ENCODE assay signal across 10 cellular contexts in genomic region chr10:46546591-46547330, GRCh38. TPM values are rescaled to one million over a fixed set of nuclear protein-coding genes. Genes with fewer than 3 reads are reported as not detected.
DNase-seq lines count a peak whose midpoint lies in the region; ATAC-seq and TF ChIP-seq lines count a peak whose summit lies in the region.
"Had no signal": no experiment of that assay in that cellular context is flagged by ENCODE, and none has a peak within 500 bp of the region (broad histone marks: within the 10 kb centered on the region; RNA-seq: fewer than 3 reads in every experiment).

No MANE protein-coding gene starts in this region.

- no peak overlapping the region for H2AFZ ChIP-seq in neural progenitor cell (replicated peaks)

- peak; percentile 63 for DNase-seq in activated effector memory CD4-positive, alpha-beta T cell treated with anti-CD3 and anti-CD28 coated beads, Interleukin-2, amount 50 U/mL, for 16 hours
- no peak for DNase-seq in activated effector memory CD4-positive, alpha-beta T cell treated with Interleukin-2 at 50 U/mL for 16 hours
- peak; percentile 51 for DNase-seq in activated CD8-positive, alpha-beta memory T cell treated with anti-CD3 and anti-CD28 coated beads, Interleukin-2, amount 50 U/mL, for 48 hours
- DNase-seq in left lung (peak; percentile 89 to 90), testis (peak; percentile 13), neural progenitor cell (ENCODE audit: low spot score) (no peak), epidermal melanocyte (ENCODE audit: insufficient read length, low spot score) (no peak), SIG-M5 treated with dmso at 0.1 percent for 504 hours (lab: John Stamatoyannopoulos, UW; ENCODE audit: unreplicated experiment) (no peak)
- DNase-seq: NCI-H1930 had no signal

- peaks cover 8% of the 10 kb centered on the region for H3F3A ChIP-seq in neural progenitor cell (ENCODE audit: low read depth)

- no peaks in the 10 kb centered on the region for H4K20me1 ChIP-seq in neural progenitor cell (ENCODE audit: low read depth)

- H3K27me3 ChIP-seq in left lung: peaks cover 0 to 6% of the 10 kb centered on the region in 2 donors
- H3K27me3 ChIP-seq in testis: no peaks in the 10 kb centered on the region
- no peaks in the 10 kb centered on the region for H3K27me3 ChIP-seq in neural progenitor cell
- H3K27me3 ChIP-seq: cardiac muscle cell had no signal

- 81 to 85% methylated on average over 9 of the region's 9 CpGs for WGBS in testis, 2 donors

- H3K9me3 ChIP-seq in left lung (no peaks in the 10 kb centered on the region), testis (no peaks in the 10 kb centered on the region), neural progenitor cell (ENCODE audit: low read depth) (no peaks in the 10 kb centered on the region)

- H3K79me2 ChIP-seq in neural progenitor cell (ENCODE audit: low read depth): no peaks in the 10 kb centered on the region

- H3K27me3 Mint-ChIP-seq in neural progenitor cell (ENCODE audit: insufficient read depth, low read depth): peaks cover 15% of the 10 kb centered on the region

- H3K27ac ChIP-seq in left lung (peak overlapping the region in 1 of 2 donors; percentile 22), testis (no peak overlapping the region), neural progenitor cell (no peak overlapping the region)
- H3K27ac ChIP-seq: cardiac muscle cell had no signal

- TF ChIP-seq CTCF in left lung (IDR thresholded peaks at IDR 0.05) (no peak), testis (IDR thresholded peaks at IDR 0.05) (no peak), neural progenitor cell (IDR thresholded peaks at IDR 0.05) (no peak)

- no peak overlapping the region for H3K4me3 Mint-ChIP-seq in neural progenitor cell

- H3K4me1 Mint-ChIP-seq in neural progenitor cell: peaks cover 9% of the 10 kb centered on the region

- no peaks in the 10 kb centered on the region for H3K36me3 Mint-ChIP-seq in neural progenitor cell

- H3K4me1 ChIP-seq in left lung: no peaks in the 10 kb centered on the region
- no peaks in the 10 kb centered on the region for H3K4me1 ChIP-seq in testis
- H3K4me1 ChIP-seq in neural progenitor cell: peaks cover 18% of the 10 kb centered on the region

- no peaks in the 10 kb centered on the region for H3K9me3 Mint-ChIP-seq in neural progenitor cell

- no peak for TF ChIP-seq POLR2A in testis (IDR thresholded peaks at IDR 0.05)

- no peak overlapping the region for H3K9ac ChIP-seq in neural progenitor cell

- intact Hi-C loops in left lung (cut with DNase I) (no loop called here), testis (cut with DNase I; ENCODE audit: low total_unique reads) (no loop called here)

- H3K4me3 ChIP-seq in left lung (no peak overlapping the region), testis (no peak overlapping the region), neural progenitor cell (no peak overlapping the region)
- H3K4me3 ChIP-seq: cardiac muscle cell had no signal

- no peak overlapping the region for H3K27ac Mint-ChIP-seq in neural progenitor cell

- H3K36me3 ChIP-seq in left lung (peaks cover 0 to 4% of the 10 kb centered on the region in 2 donors), testis (ENCODE audit: low read depth, missing control alignments) (no peaks in the 10 kb centered on the region), neural progenitor cell (no peaks in the 10 kb centered on the region)
- H3K36me3 ChIP-seq: cardiac muscle cell had no signal

- no peak overlapping the region for H3K4me2 ChIP-seq in neural progenitor cell

- peak; percentile 73 for ATAC-seq in left lung

RNA-seq across cellular contexts. Expression of gene GPRIN2, which starts 9.7 kb away (rescaled TPM):
- total RNA-seq in left lung: 10 to 100 TPM; 20.2 to 39.8 TPM
- total RNA-seq in testis: 1 to 10 TPM; 4.3 to 4.9 TPM
- polyA plus RNA-seq in testis (ENCODE audit: insufficient read depth, low read depth, low replicate concordance): 5.7 TPM
- 6.9 and 18.1 TPM in 2 replicates for total RNA-seq in neural progenitor cell (ENCODE audit: low replicate concordance)

RNA-seq across cellular contexts. Expression of gene SYT15, which starts 32.2 kb away (rescaled TPM):
- total RNA-seq in left lung (10 to 100 TPM; 20.1 to 30.9 TPM), testis (1 to 10 TPM; 1.7 to 3.6 TPM), neural progenitor cell (ENCODE audit: low replicate concordance) (0.15 and 0.17 TPM in 2 replicates)
- 2.1 TPM for polyA plus RNA-seq in testis (ENCODE audit: insufficient read depth, low read depth, low replicate concordance)

Comparison
In these comparisons a context has a peak if more than half of its experiments do, and no peak if none do; other contexts are left out.
1. DNase-seq: peak in activated effector memory CD4-positive, alpha-beta T cell treated with anti-CD3 and anti-CD28 coated beads, Interleukin-2, amount 50 U/mL, for 16 hours (single experiment), activated CD8-positive, alpha-beta memory T cell treated with anti-CD3 and anti-CD28 coated beads, Interleukin-2, amount 50 U/mL, for 48 hours (single experiment), left lung (2 of 2) and testis (single experiment); none in activated effector memory CD4-positive, alpha-beta T cell treated with Interleukin-2 at 50 U/mL for 16 hours (single experiment), neural progenitor cell (single experiment), epidermal melanocyte (single experiment) and SIG-M5 treated with dmso at 0.1 percent for 504 hours (single experiment).
2. RNA of gene SYT15, which starts 32.2 kb away (total RNA-seq): 20.1 to 30.9 TPM in left lung; 1.7 to 3.6 TPM in testis and 0.15 to 0.17 TPM in neural progenitor cell; every median in the first group is over 4 times any median in the second.